8 cellular contexts compared by ENCODE assay signal in the genomic region with DNA sequence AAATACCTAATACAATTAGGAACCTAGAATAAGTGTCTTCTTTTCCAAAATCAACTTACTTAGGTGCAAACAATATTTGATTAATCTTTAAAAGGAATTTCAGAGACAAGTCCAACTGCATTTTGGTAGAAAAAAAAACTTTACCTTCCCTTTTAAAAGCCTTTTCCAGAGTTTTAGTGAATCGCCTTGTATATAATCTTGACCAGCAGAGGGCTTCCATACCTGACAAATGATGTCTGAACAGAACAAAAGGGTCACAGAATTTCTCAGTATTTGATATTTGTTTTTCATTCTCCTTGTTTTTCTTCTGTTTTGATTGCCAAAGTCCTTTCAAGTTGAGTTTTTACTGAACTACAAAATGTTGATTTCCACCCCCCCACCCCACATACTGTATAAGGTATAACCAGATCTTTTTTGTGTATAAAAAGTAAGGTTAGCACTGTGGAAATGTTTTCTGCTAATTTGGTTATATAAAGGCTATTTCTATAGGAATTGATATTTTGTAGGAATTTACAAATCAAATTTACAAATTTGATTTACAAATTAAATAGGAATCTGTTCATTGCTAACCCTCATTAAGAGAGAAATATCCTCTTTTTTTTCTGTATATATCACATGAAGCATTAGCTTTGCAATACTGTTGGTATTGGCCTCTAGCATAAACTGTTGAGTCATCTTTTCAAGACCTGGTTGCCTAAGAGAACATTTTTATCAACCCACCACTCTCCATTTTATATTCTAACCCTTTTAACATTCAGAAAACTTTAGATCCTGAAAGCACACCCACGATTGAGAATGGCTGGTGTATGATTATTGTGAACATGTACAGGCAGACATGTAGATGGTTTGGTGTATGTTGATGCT.
A peak's percentile ranks its signal among the peaks of the same experiment; 100 is the strongest.
DNase-seq lines count a peak whose midpoint lies in the region; ATAC-seq, FAIRE-seq and TF ChIP-seq lines count a peak whose summit lies in the region.

No MANE protein-coding gene starts in this region.

- peak; percentile 28 for DNase-seq in EL
- peak; percentile 26 for DNase-seq in HT-29 (ENCODE audit: low spot score)
- no peak for DNase-seq in GM12878 (ENCODE audit: low read depth, low spot score)
- peak; percentile 16 for DNase-seq in middle frontal gyrus (ENCODE audit: extremely low spot score, low spot score)
- DNase-seq in natural killer cell treated with Interleukin-12 subunit alpha and Interleukin-12 subunit beta and Interleukin-15 and Interleukin-18, amount 100 ng/mL, for 72 hours (ENCODE audit: low spot score) = no peak
- no peak for DNase-seq in activated CD8-positive, alpha-beta memory T cell treated with anti-CD3 and anti-CD28 coated beads for 24 hours

- 0% methylated on average over 2 of the region's 2 CpGs for WGBS in GM12878 (ENCODE audit: insufficient coverage, insufficient replicate concordance, low lambda C conversion rate, missing lambda C conversion rate)

- H4K20me1 ChIP-seq in GM12878 (ENCODE audit: control insufficient read depth, insufficient read depth) = no peaks in the 10 kb centered on the region

- H3K4me1 Mint-ChIP-seq in natural killer cell treated with Interleukin-12 subunit alpha and Interleukin-12 subunit beta and Interleukin-15 and Interleukin-18, amount 100 ng/mL, for 72 hours (ENCODE audit: low read depth in 2 of 2) = no peaks in the 10 kb centered on the region

- H3K4me1 ChIP-seq in GM12878 (ENCODE audit: control insufficient read depth, insufficient read depth, low read length) = no peaks in the 10 kb centered on the region

- no peak for TF ChIP-seq POLR2A in GM12878 (IDR thresholded peaks at IDR 0.05; ENCODE audit: low read depth, low read length)

- no peak for FAIRE-seq in GM12878 (lab: Jason Lieb, UNC)

- H3K27ac Mint-ChIP-seq in natural killer cell treated with Interleukin-12 subunit alpha and Interleukin-12 subunit beta and Interleukin-15 and Interleukin-18, amount 100 ng/mL, for 72 hours = no peak overlapping the region

- ATAC-seq in GM12878 (peak; percentile 54; the same call in 2 of the 3 replicates), HG03025 (IDR thresholded peaks at IDR 0.05; ENCODE audit: low FRiP score, unreplicated experiment) (no peak), GM18517 (IDR thresholded peaks at IDR 0.05; ENCODE audit: unreplicated experiment) (no peak)
- ATAC-seq in natural killer cell treated with Interleukin-12 subunit alpha and Interleukin-12 subunit beta and Interleukin-15 and Interleukin-18, amount 100 ng/mL, for 72 hours = no peak

- no peak overlapping the region for H3K4me3 Mint-ChIP-seq in natural killer cell treated with Interleukin-12 subunit alpha and Interleukin-12 subunit beta and Interleukin-15 and Interleukin-18, amount 100 ng/mL, for 72 hours

- in situ Hi-C loops in GM12878 (cut with MboI) = no loop called here

- POLR2A ChIA-PET in GM12878 (lab: Charles Lee) = no interaction called here

- RAD21 ChIA-PET in GM12878 (lab: Charles Lee; ENCODE audit: unreplicated experiment) = no interaction called here

- TF ChIP-seq CTCF in GM12878 (IDR thresholded peaks at IDR 0.05 in 2 of 3, conservative IDR thresholded peaks at IDR 0.05 in 1 of 3; ENCODE audit: control insufficient read depth in 2 of 3, extremely low read depth in 1 of 3, insufficient read depth in 1 of 3, low read depth in 3 of 3, low read length in 3 of 3) = peak; percentile 30 to 44 (median 33); a peak in 5 of 6 replicates

- no peaks in the 10 kb centered on the region for H3K79me2 ChIP-seq in GM12878 (ENCODE audit: control insufficient read depth, insufficient read depth, low read length)

- no peaks in the 10 kb centered on the region for H3K9me3 Mint-ChIP-seq in natural killer cell treated with Interleukin-12 subunit alpha and Interleukin-12 subunit beta and Interleukin-15 and Interleukin-18, amount 100 ng/mL, for 72 hours

- H3K4me3 ChIP-seq in GM12878 = no peak overlapping the region

- H2AFZ ChIP-seq in GM12878 (ENCODE audit: control insufficient read depth, low read depth, low read length) = no peak overlapping the region

- no peaks in the 10 kb centered on the region for H3K36me3 ChIP-seq in GM12878 (ENCODE audit: control insufficient read depth in 2 of 2, insufficient read depth in 2 of 2, low read length in 1 of 2)

- TF ChIP-seq EP300 in GM12878 (IDR thresholded peaks at IDR 0.05; ENCODE audit: borderline replicate concordance in 1 of 2, control insufficient read depth in 1 of 2, low read depth in 2 of 2, low read length in 2 of 2) = no peak

- no peaks in the 10 kb centered on the region for H3K9me3 ChIP-seq in GM12878 (replicated peaks; ENCODE audit: control insufficient read depth, insufficient read depth, low read length)

- no peak overlapping the region for H3K4me2 ChIP-seq in GM12878 (ENCODE audit: control insufficient read depth, insufficient read depth)

- SMC1A ChIA-PET in GM12878 (lab: Charles Lee; ENCODE audit: uncharacterized antibody, unreplicated experiment) = no interaction called here

- peak; percentile 57 for TF ChIP-seq RAD21 in GM12878 (IDR thresholded peaks at IDR 0.05; ENCODE audit: insufficient read depth, low read depth, low read length)

- H3K36me3 Mint-ChIP-seq in natural killer cell treated with Interleukin-12 subunit alpha and Interleukin-12 subunit beta and Interleukin-15 and Interleukin-18, amount 100 ng/mL, for 72 hours = no peaks in the 10 kb centered on the region

- CTCF ChIA-PET in GM12878 (lab: Yijun Ruan, JAX) = interaction anchor here (1.0 kb wide), 1 partner anchor 75 kb away, joined by 3 read pairs; no protein-coding TSS in a partner anchor

- BruUV-seq in GM12878 (replicated peaks; lab: Mats Ljungman, UMichigan) = no TSS peak

- H3K27me3 ChIP-seq in GM12878 (replicated peaks in 1 of 2; ENCODE audit: control insufficient read depth in 2 of 2, insufficient read depth in 2 of 2, low read length in 1 of 2) = no peaks in the 10 kb centered on the region

- H3K27me3 Mint-ChIP-seq in natural killer cell treated with Interleukin-12 subunit alpha and Interleukin-12 subunit beta and Interleukin-15 and Interleukin-18, amount 100 ng/mL, for 72 hours = peaks cover 0 to 6% of the 10 kb centered on the region in 2 donors

- no peak overlapping the region for H3K27ac ChIP-seq in GM12878 (ENCODE audit: control insufficient read depth, insufficient read depth)

- H3K9ac ChIP-seq in GM12878 (ENCODE audit: control insufficient read depth, insufficient read depth, low read length) = no peak overlapping the region

- intact Hi-C loops in GM12878 (cut with micrococcal nuclease; ENCODE audit: unreplicated experiment) = loop anchor here (2.0 to 5.0 kb wide), 2 partner anchors 192 to 631 kb away; no protein-coding TSS in a partner anchor

TF ChIP-seq in GM12878, 131 proteins besides CTCF, POLR2A, EP300 and RAD21:
- peak; percentile 32; the same call in 1 of the 2 replicates for TF ChIP-seq SMC3 (IDR thresholded peaks at IDR 0.05; ENCODE audit: borderline replicate concordance, low read length)
- TF ChIP-seq HDAC6 (IDR thresholded peaks at IDR 0.05; ENCODE audit: unreplicated experiment) = no peak

Comparison
In these comparisons a context has a peak if more than half of its experiments do, and no peak if none do; other contexts are left out.
1. DNase-seq: peak in EL (single experiment), HT-29 (single experiment) and middle frontal gyrus (single experiment); none in GM12878 (single experiment), natural killer cell treated with Interleukin-12 subunit alpha and Interleukin-12 subunit beta and Interleukin-15 and Interleukin-18, amount 100 ng/mL, for 72 hours (single experiment) and activated CD8-positive, alpha-beta memory T cell treated with anti-CD3 and anti-CD28 coated beads for 24 hours (single experiment).